Comparison of ENCODE assay signal across 19 cellular contexts in genomic region chr2:44548221-44549098, GRCh38.
DNase-seq lines count a peak whose midpoint lies in the region; ATAC-seq, FAIRE-seq and TF ChIP-seq lines count a peak whose summit lies in the region.
"Had no signal": no experiment of that assay in that cellular context is flagged by ENCODE, and none has a peak within 500 bp of the region (broad histone marks: within the 10 kb centered on the region; RNA-seq: fewer than 3 reads in every experiment).

No MANE protein-coding gene starts in this region.

- DNase-seq in H54 (ENCODE audit: insufficient read length, low spot score) (no peak), NCI-H226 (peak; percentile 34), breast epithelium (ENCODE audit: low spot score in 2 of 2) (no peak), neural progenitor cell (ENCODE audit: low spot score) (peak; percentile 16), LoVo (ENCODE audit: low spot score) (no peak), NCI-H1048 (lab: John Stamatoyannopoulos, UW) (no peak)
- no peak for DNase-seq in stimulated activated naive B cell treated with anti-CD40 and anti-IgM and Interleukin-4, amounts not matched to agents 10 μg/mL and 1 μg/mL and 100 μg/mL, for 72 hours
- DNase-seq: activated CD8-positive, alpha-beta memory T cell treated with anti-CD3 and anti-CD28 coated beads, Interleukin-2, amount 10 ng/mL, durations not matched to agents 7 days and 5 days; activated effector memory CD4-positive, alpha-beta T cell treated with Interleukin-2 at 50 U/mL for 16 hours; hypothalamus; left cardiac atrium; mucosa of descending colon; NCI-H1105 treated with DMSO at 0.1 percent for 48 hours; nucleus accumbens; small intestine had no signal

- H3F3A ChIP-seq in neural progenitor cell (ENCODE audit: low read depth), result peaks cover 33% of the 10 kb centered on the region

- H3K27ac ChIP-seq in breast epithelium, result peak overlapping the region; percentile 68 to 69
- peak overlapping the region; percentile 41 for H3K27ac ChIP-seq in neural progenitor cell
- H3K27ac ChIP-seq: KMS-11, SK-N-MC had no signal

- H3K4me1 ChIP-seq in breast epithelium (peaks cover 0 to 8% of the 10 kb centered on the region in 2 donors), neural progenitor cell (peaks cover 59% of the 10 kb centered on the region)

- FAIRE-seq in H54 (lab: Jason Lieb, UNC), result peak; percentile 74
- FAIRE-seq: small intestine had no signal

- no peaks in the 10 kb centered on the region for H4K20me1 ChIP-seq in neural progenitor cell (ENCODE audit: low read depth)

- no peaks in the 10 kb centered on the region for H3K9me3 Mint-ChIP-seq in neural progenitor cell
- H3K9me3 Mint-ChIP-seq in stimulated activated naive B cell treated with anti-CD40 and anti-IgM and Interleukin-4, amounts not matched to agents 10 μg/mL and 1 μg/mL and 100 μg/mL, for 72 hours, result no peaks in the 10 kb centered on the region

- H3K9me3 ChIP-seq in breast epithelium (no peaks in the 10 kb centered on the region), neural progenitor cell (ENCODE audit: low read depth) (no peaks in the 10 kb centered on the region)
- H3K9me3 ChIP-seq: mucosa of descending colon, thoracic aorta had no signal

- H3K4me3 Mint-ChIP-seq in neural progenitor cell, result no peak overlapping the region
- H3K4me3 Mint-ChIP-seq in stimulated activated naive B cell treated with anti-CD40 and anti-IgM and Interleukin-4, amounts not matched to agents 10 μg/mL and 1 μg/mL and 100 μg/mL, for 72 hours, result no peak overlapping the region
- H3K4me3 Mint-ChIP-seq: activated CD8-positive, alpha-beta memory T cell treated with anti-CD3 and anti-CD28 coated beads, Interleukin-2, amount 10 ng/mL, durations not matched to agents 7 days and 5 days had no signal

- TF ChIP-seq CTCF in breast epithelium (IDR thresholded peaks at IDR 0.05), result no peak
- no peak for TF ChIP-seq CTCF in neural progenitor cell (IDR thresholded peaks at IDR 0.05)

- H3K36me3 ChIP-seq in breast epithelium (no peaks in the 10 kb centered on the region), neural progenitor cell (no peaks in the 10 kb centered on the region)
- H3K36me3 ChIP-seq: thoracic aorta had no signal

- ATAC-seq in stimulated activated naive B cell treated with anti-CD40 and anti-IgM and Interleukin-4, amounts not matched to agents 10 μg/mL and 1 μg/mL and 100 μg/mL, for 72 hours (replicated peaks), result no peak
- no peak for ATAC-seq in HG02840 (IDR thresholded peaks at IDR 0.05; ENCODE audit: low FRiP score, unreplicated experiment)
- ATAC-seq: activated CD8-positive, alpha-beta memory T cell treated with anti-CD3 and anti-CD28 coated beads, Interleukin-2, amount 10 ng/mL, durations not matched to agents 7 days and 5 days; mucosa of descending colon had no signal

- H3K36me3 Mint-ChIP-seq in neural progenitor cell, result no peaks in the 10 kb centered on the region
- peaks cover 8 to 9% of the 10 kb centered on the region in 2 donors for H3K36me3 Mint-ChIP-seq in stimulated activated naive B cell treated with anti-CD40 and anti-IgM and Interleukin-4, amounts not matched to agents 10 μg/mL and 1 μg/mL and 100 μg/mL, for 72 hours

- H3K27me3 ChIP-seq in breast epithelium, result no peaks in the 10 kb centered on the region
- H3K27me3 ChIP-seq in neural progenitor cell, result no peaks in the 10 kb centered on the region

- H2AFZ ChIP-seq in neural progenitor cell (replicated peaks), result no peak overlapping the region

- H3K27me3 Mint-ChIP-seq in neural progenitor cell (ENCODE audit: insufficient read depth, low read depth), result no peaks in the 10 kb centered on the region
- H3K27me3 Mint-ChIP-seq in stimulated activated naive B cell treated with anti-CD40 and anti-IgM and Interleukin-4, amounts not matched to agents 10 μg/mL and 1 μg/mL and 100 μg/mL, for 72 hours, result no peaks in the 10 kb centered on the region
- H3K27me3 Mint-ChIP-seq: activated CD8-positive, alpha-beta memory T cell treated with anti-CD3 and anti-CD28 coated beads, Interleukin-2, amount 10 ng/mL, durations not matched to agents 7 days and 5 days had no signal

- H3K4me3 ChIP-seq in breast epithelium (no peak overlapping the region), neural progenitor cell (no peak overlapping the region)
- H3K4me3 ChIP-seq: mucosa of descending colon, SK-N-MC, thoracic aorta had no signal

- H3K4me2 ChIP-seq in neural progenitor cell, result peak overlapping the region; percentile 11
- H3K4me2 ChIP-seq: KMS-11 had no signal

- intact Hi-C loops in breast epithelium (cut with DNase I; ENCODE audit: low total_unique reads), result no loop called here

- H3K9ac ChIP-seq in neural progenitor cell, result no peak overlapping the region
- H3K9ac ChIP-seq: KMS-11 had no signal

- no peak overlapping the region for H3K27ac Mint-ChIP-seq in neural progenitor cell
- H3K27ac Mint-ChIP-seq in stimulated activated naive B cell treated with anti-CD40 and anti-IgM and Interleukin-4, amounts not matched to agents 10 μg/mL and 1 μg/mL and 100 μg/mL, for 72 hours, result no peak overlapping the region
- H3K27ac Mint-ChIP-seq: activated CD8-positive, alpha-beta memory T cell treated with anti-CD3 and anti-CD28 coated beads, Interleukin-2, amount 10 ng/mL, durations not matched to agents 7 days and 5 days had no signal

- peaks cover 20% of the 10 kb centered on the region for H3K79me2 ChIP-seq in neural progenitor cell (ENCODE audit: low read depth)

- no peak for TF ChIP-seq POLR2A in H54 (IDR thresholded peaks at IDR 0.05; ENCODE audit: low read depth, low read length)
- TF ChIP-seq POLR2A in breast epithelium (IDR thresholded peaks at IDR 0.05), result no peak

- H3K4me1 Mint-ChIP-seq in neural progenitor cell, result peaks cover 57% of the 10 kb centered on the region
- peaks cover 19 to 48% of the 10 kb centered on the region in 2 donors for H3K4me1 Mint-ChIP-seq in stimulated activated naive B cell treated with anti-CD40 and anti-IgM and Interleukin-4, amounts not matched to agents 10 μg/mL and 1 μg/mL and 100 μg/mL, for 72 hours

Comparison
In these comparisons a context has a peak if more than half of its experiments do, and no peak if none do; other contexts are left out.
1. DNase-seq: peak in NCI-H226 (single experiment) and neural progenitor cell (single experiment); none in H54 (single experiment), breast epithelium (0 of 2), stimulated activated naive B cell treated with anti-CD40 and anti-IgM and Interleukin-4, amounts not matched to agents 10 μg/mL and 1 μg/mL and 100 μg/mL, for 72 hours (single experiment), LoVo (single experiment) and NCI-H1048 (single experiment).